15 cellular contexts compared by ENCODE assay signal in the genomic region with DNA sequence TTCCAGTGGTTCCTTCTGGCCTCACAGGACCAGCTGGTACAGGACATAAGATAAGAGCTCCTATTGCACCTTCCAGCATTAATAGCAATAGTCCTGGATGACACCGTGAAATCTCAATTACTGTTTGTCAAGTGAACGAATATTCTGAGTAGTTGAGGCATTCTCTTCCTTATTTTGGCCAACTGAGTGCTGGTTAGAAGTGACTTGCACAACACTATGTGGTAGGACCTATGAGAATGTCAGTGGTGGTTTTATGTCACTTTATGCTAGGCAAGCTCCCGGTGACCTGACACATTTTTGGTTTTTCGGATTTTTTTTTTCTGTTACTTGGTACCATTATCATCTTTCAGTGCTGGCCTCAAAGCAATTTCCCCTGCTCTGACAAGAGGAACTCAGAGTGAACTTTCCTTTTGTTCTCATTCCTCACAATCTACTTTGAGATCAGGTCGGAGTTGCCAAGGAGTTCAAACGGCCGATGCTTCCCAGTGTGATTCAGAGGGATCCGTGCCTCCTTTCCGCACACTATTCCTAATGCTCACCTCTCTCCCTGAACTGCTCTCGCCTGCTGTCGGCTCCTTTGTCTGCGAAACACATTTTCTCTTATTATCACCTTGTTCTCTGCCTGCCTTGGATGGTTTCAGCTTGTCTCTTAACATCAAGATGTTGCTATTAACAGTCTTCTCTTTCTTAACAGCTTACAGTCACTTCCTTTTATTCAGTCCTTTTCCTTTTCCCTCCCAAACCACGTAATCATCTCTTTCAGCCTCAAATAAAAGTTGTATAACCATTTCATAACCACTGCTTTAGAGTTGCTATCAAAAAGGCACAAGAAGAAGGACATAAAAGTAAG.
A peak's percentile ranks its signal among the peaks of the same experiment; 100 is the strongest.
DNase-seq lines count a peak whose midpoint lies in the region; ATAC-seq and TF ChIP-seq lines count a peak whose summit lies in the region.
"Had no signal": no experiment of that assay in that cellular context is flagged by ENCODE, and none has a peak within 500 bp of the region (broad histone marks: within the 10 kb centered on the region; RNA-seq: fewer than 3 reads in every experiment).

No MANE protein-coding gene starts in this region.

- peaks cover 6% of the 10 kb centered on the region for H3K9me3 Mint-ChIP-seq in dendritic cell treated with granulocyte-macrophage colony-stimulating factor and Interleukin-4, amounts not matched to agents 40 ng/mL and 50 ng/mL, for 4 days

- in situ Hi-C loops in GM13977 (cut with MboI; ENCODE audit: low pct_unique_long_range_greater_than_20kb, low sequenced_read_pairs, unreplicated experiment), result no loop called here

- TF ChIP-seq CTCF in NB4 (IDR thresholded peaks at IDR 0.05; ENCODE audit: low read depth, low read length), result no peak
- TF ChIP-seq CTCF in GM13977 (IDR thresholded peaks at IDR 0.05; ENCODE audit: extremely low read depth, insufficient read depth, missing control alignments), result no peak

- H3K4me3 Mint-ChIP-seq in dendritic cell treated with granulocyte-macrophage colony-stimulating factor and Interleukin-4, amounts not matched to agents 40 ng/mL and 50 ng/mL, for 4 days, result peak overlapping the region; percentile 14

- H3K4me1 ChIP-seq in muscle layer of duodenum (ENCODE audit: control insufficient read depth in 1 of 2, insufficient read depth in 2 of 2, low read length in 2 of 2), result no peaks in the 10 kb centered on the region

- peaks cover 7% of the 10 kb centered on the region for H3K36me3 Mint-ChIP-seq in dendritic cell treated with granulocyte-macrophage colony-stimulating factor and Interleukin-4, amounts not matched to agents 40 ng/mL and 50 ng/mL, for 4 days (ENCODE audit: low read depth)

- no peak for TF ChIP-seq POLR2A in NB4 (IDR thresholded peaks at IDR 0.05; ENCODE audit: extremely low read depth, insufficient read length)

- intact Hi-C loops in dendritic cell treated with granulocyte-macrophage colony-stimulating factor and Interleukin-4, amounts not matched to agents 40 ng/mL and 50 ng/mL, for 4 days (cut with micrococcal nuclease), result no loop called here

- ATAC-seq in HG03097 (IDR thresholded peaks at IDR 0.05; ENCODE audit: low FRiP score, unreplicated experiment), result no peak
- ATAC-seq: mucosa of descending colon had no signal

- H3K4me3 ChIP-seq in NB4 (ENCODE audit: low read depth, low read length) (peak overlapping the region; percentile 26), muscle layer of duodenum (ENCODE audit: low read depth in 1 of 2, low read length in 2 of 2) (no peak overlapping the region)
- H3K4me3 ChIP-seq: adrenal gland, mucosa of descending colon, PC-9 had no signal

- H3K27me3 Mint-ChIP-seq in dendritic cell treated with granulocyte-macrophage colony-stimulating factor and Interleukin-4, amounts not matched to agents 40 ng/mL and 50 ng/mL, for 4 days, result no peaks in the 10 kb centered on the region

- H3K9me3 ChIP-seq in muscle layer of duodenum (ENCODE audit: control insufficient read depth in 1 of 2, low read length in 2 of 2), result no peaks in the 10 kb centered on the region
- H3K9me3 ChIP-seq: adrenal gland, mucosa of descending colon had no signal

- DNase-seq in AG08395 (ENCODE audit: low spot score) (peak; percentile 20), NB4 (ENCODE audit: low read depth) (peak; percentile 75), GM13977 (ENCODE audit: low spot score) (no peak)
- DNase-seq in activated effector memory CD4-positive, alpha-beta T cell treated with Interleukin-2 at 50 U/mL for 16 hours, result no peak
- DNase-seq in stimulated activated CD4-positive, alpha-beta T cell treated with anti-CD3 and anti-CD28 coated beads, Interleukin-4, amount 100 ng/mL, for 4 hours, result no peak
- DNase-seq: activated CD8-positive, alpha-beta memory T cell treated with anti-CD3 and anti-CD28 coated beads, Interleukin-2, amount 50 U/mL, for 4 hours; DMS53; effector CD8-positive, alpha-beta T cell; glutamatergic neuron; mucosa of descending colon; PC-9 had no signal

- peaks cover 0 to 7% of the 10 kb centered on the region in 2 donors for H3K36me3 ChIP-seq in muscle layer of duodenum (ENCODE audit: control insufficient read depth in 1 of 2, insufficient read depth in 2 of 2, low read length in 2 of 2)
- H3K36me3 ChIP-seq: adrenal gland had no signal

- peaks cover 25% of the 10 kb centered on the region for H3K4me1 Mint-ChIP-seq in dendritic cell treated with granulocyte-macrophage colony-stimulating factor and Interleukin-4, amounts not matched to agents 40 ng/mL and 50 ng/mL, for 4 days (ENCODE audit: low read depth)

- no peaks in the 10 kb centered on the region for H3K27me3 ChIP-seq in muscle layer of duodenum (ENCODE audit: low read depth, low read length)
- H3K27me3 ChIP-seq: adrenal gland had no signal

- peak overlapping the region; percentile 19 for H3K27ac ChIP-seq in muscle layer of duodenum (ENCODE audit: low read length)
- H3K27ac ChIP-seq: PC-9 had no signal

- peak overlapping the region; percentile 3 for H3K27ac Mint-ChIP-seq in dendritic cell treated with granulocyte-macrophage colony-stimulating factor and Interleukin-4, amounts not matched to agents 40 ng/mL and 50 ng/mL, for 4 days

Comparison
In these comparisons a context has a peak if more than half of its experiments do, and no peak if none do; other contexts are left out.
1. DNase-seq: peak in AG08395 (single experiment) and NB4 (single experiment); none in GM13977 (single experiment), activated effector memory CD4-positive, alpha-beta T cell treated with Interleukin-2 at 50 U/mL for 16 hours (single experiment) and stimulated activated CD4-positive, alpha-beta T cell treated with anti-CD3 and anti-CD28 coated beads, Interleukin-4, amount 100 ng/mL, for 4 hours (0 of 2).